8 cellular contexts compared by ENCODE assay signal in the genomic region with DNA sequence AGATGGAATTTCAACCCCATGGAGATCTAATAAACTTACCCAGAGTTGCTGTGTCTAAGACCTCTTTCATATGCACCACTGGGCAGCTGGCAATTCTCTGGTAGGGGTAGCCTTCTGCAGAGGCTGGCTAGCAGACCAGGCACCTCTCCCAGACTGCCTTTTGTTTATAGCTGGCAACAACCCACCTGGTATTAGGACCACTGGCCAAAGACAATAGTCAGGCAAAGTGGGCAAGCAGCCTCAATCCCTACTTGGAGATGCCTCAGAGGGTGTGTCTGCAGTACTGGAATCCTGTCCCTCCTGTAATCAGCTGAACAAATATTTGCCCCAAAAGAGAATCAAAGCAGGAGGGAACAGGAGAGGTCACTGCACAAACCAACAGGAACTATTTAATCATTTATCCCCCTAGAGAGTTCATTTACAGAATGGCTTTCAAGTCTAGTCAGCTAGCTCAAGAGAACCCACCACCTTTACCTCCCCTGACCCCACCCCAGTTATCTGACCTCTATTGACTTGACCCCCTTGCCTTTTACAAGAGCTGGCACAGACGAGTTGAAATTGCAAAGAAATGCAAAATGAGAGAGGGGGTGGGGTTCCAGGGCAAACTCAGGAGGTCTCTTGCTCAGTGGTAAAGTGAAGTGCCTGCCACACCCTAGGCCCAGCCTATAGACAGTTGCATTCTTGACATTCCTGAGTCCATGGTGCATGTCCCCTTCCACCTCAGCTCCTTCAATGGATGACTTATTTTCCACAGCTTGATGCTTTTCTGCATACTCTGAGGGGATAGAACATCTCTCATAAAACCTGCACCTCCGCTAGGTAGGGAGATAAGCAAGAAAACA. TPM values are rescaled to one million over a fixed set of nuclear protein-coding genes. Genes with fewer than 3 reads are reported as not detected.
DNase-seq lines count a peak whose midpoint lies in the region; ATAC-seq and TF ChIP-seq lines count a peak whose summit lies in the region.

No MANE protein-coding gene starts in this region.

- no peak for ATAC-seq in aorta (ENCODE audit: low FRiP score)
- no peak for ATAC-seq in HG03159 (IDR thresholded peaks at IDR 0.05; ENCODE audit: unreplicated experiment)

- no peaks in the 10 kb centered on the region for H3K9me3 ChIP-seq in ES-I3 (ENCODE audit: control insufficient read depth, insufficient read depth, low read length)
- no peaks in the 10 kb centered on the region for H3K9me3 ChIP-seq in aorta (ENCODE audit: control insufficient read depth, low read length)

- DNase-seq in NCI-H69 (lab: John Stamatoyannopoulos, UW) (peak; percentile 81), choroid plexus epithelial cell (ENCODE audit: low read depth) (peak; percentile 53), mesenteric fat pad (ENCODE audit: low spot score) (peak; percentile 49), aorta (no peak), NCI-H345 (lab: John Stamatoyannopoulos, UW) (no peak), DMS 273 treated with DMSO at 0.1 percent for 48 hours (lab: John Stamatoyannopoulos, UW) (no peak)

- H3K4me1 ChIP-seq in ES-I3 (ENCODE audit: insufficient read depth, low read length): peaks cover 33% of the 10 kb centered on the region
- no peaks in the 10 kb centered on the region for H3K4me1 ChIP-seq in aorta (ENCODE audit: control insufficient read depth in 1 of 2, insufficient read depth in 2 of 2, low read length in 2 of 2)

- no peak for TF ChIP-seq CTCF in choroid plexus epithelial cell (conservative IDR thresholded peaks at IDR 0.05; ENCODE audit: low read depth, low read length)

- H3K27me3 ChIP-seq in aorta (ENCODE audit: control insufficient read depth in 1 of 2, insufficient read depth in 2 of 2, low read length in 1 of 2): no peaks in the 10 kb centered on the region

- intact Hi-C loops in aorta (cut with DNase I): loop anchor here in 1 of 2 donors (1.0 to 10.0 kb wide), 4 partner anchors 56 to 158 kb away; a partner anchor contains a TSS

- H3K4me3 ChIP-seq in choroid plexus epithelial cell (ENCODE audit: low read depth, low read length) (peak overlapping the region; percentile 86), aorta (ENCODE audit: low read length in 2 of 2) (peak overlapping the region; percentile 94 to 99)

- H3K9ac ChIP-seq in ES-I3 (ENCODE audit: low read depth, low read length): peak overlapping the region; percentile 85

- H3K27ac ChIP-seq in aorta (ENCODE audit: low read depth in 1 of 2, low read length in 2 of 2): peak overlapping the region; percentile 82 to 94

- H3K36me3 ChIP-seq in ES-I3 (ENCODE audit: insufficient read depth, low read length): peaks cover 28% of the 10 kb centered on the region
- H3K36me3 ChIP-seq in aorta (ENCODE audit: control insufficient read depth in 1 of 2, insufficient read depth in 2 of 2, low read length in 1 of 2): peaks cover 0 to 2% of the 10 kb centered on the region in 2 donors

- WGBS in aorta, 2 donors: 22 to 28% methylated on average over 2 of the region's 2 CpGs

RNA-seq across cellular contexts. Expression of a gene that starts 2.8 kb away (rescaled TPM):
- total RNA-seq in mesenteric fat pad (135 TPM), aorta (100 to 1,000 TPM in 1 of 2 donors, 10 to 100 TPM in 1; 69.1 to 107 TPM)
- polyA plus RNA-seq in aorta: 100 to 1,000 TPM; 103 to 104 TPM

RNA-seq across cellular contexts. Expression of a gene that starts 19.2 kb away (rescaled TPM):
- 1.1 TPM for total RNA-seq in mesenteric fat pad
- total RNA-seq in aorta: 1 to 10 TPM in 1 of 2 donors, under 1 TPM in 1; 0.75 to 2.1 TPM
- 1 to 10 TPM; 1.6 to 5.4 TPM for polyA plus RNA-seq in aorta

Comparison
In these comparisons a context has a peak if more than half of its experiments do, and no peak if none do; other contexts are left out.
1. DNase-seq: peak in NCI-H69 (single experiment), choroid plexus epithelial cell (single experiment) and mesenteric fat pad (single experiment); none in aorta (0 of 2), NCI-H345 (single experiment) and DMS 273 treated with DMSO at 0.1 percent for 48 hours (single experiment).